8 cellular contexts compared by ENCODE assay signal in genomic region chr10:93465806-93466675, GRCh38. TPM values are rescaled to one million over a fixed set of nuclear protein-coding genes. Genes with fewer than 3 reads are reported as not detected.
A peak's percentile ranks its signal among the peaks of the same experiment; 100 is the strongest.
DNase-seq lines count a peak whose midpoint lies in the region; ATAC-seq, FAIRE-seq and TF ChIP-seq lines count a peak whose summit lies in the region.

No MANE protein-coding gene starts in this region.

- peak overlapping the region; percentile 97 for H3K27ac ChIP-seq in AG04450 (ENCODE audit: low read depth, low read length)
- H3K27ac ChIP-seq in keratinocyte (ENCODE audit: control insufficient read depth, insufficient read depth, low read length) = peak overlapping the region; percentile 100
- H3K27ac ChIP-seq in suprapubic skin = peak overlapping the region; percentile 90

- CTCF ChIA-PET in AG04450 (lab: Charles Lee) = interaction anchor here (1.9 to 2.9 kb wide), 2 partner anchors 15 to 90 kb away, joined by 10 to 13 read pairs; partner anchors contain the start of gene MYOF

- no peak overlapping the region for H3K4me3 ChIP-seq in AG04450 (ENCODE audit: low read depth, low read length)
- no peak overlapping the region for H3K4me3 ChIP-seq in astrocyte of the spinal cord (ENCODE audit: low read depth, low read length)
- H3K4me3 ChIP-seq in keratinocyte (ENCODE audit: control insufficient read depth in 2 of 3, extremely low read depth in 1 of 3, insufficient read depth in 2 of 3, low read depth in 1 of 3, low read length in 3 of 3) = peak overlapping the region in 2 of 3 experiments; percentile 12 to 47
- no peak overlapping the region for H3K4me3 ChIP-seq in suprapubic skin

- H3K27me3 ChIP-seq in AG04450 (ENCODE audit: control insufficient read depth, insufficient read depth, low read length) (no peaks in the 10 kb centered on the region), keratinocyte (ENCODE audit: control insufficient read depth, extremely low read depth, insufficient read depth, low read length) (no peaks in the 10 kb centered on the region), suprapubic skin (no peaks in the 10 kb centered on the region)

- peak; percentile 83 for FAIRE-seq in keratinocyte (lab: Jason Lieb, UNC)

- in situ Hi-C loops in astrocyte of the spinal cord (cut with HindIII; ENCODE audit: low sequenced_read_pairs) = no loop called here
- in situ Hi-C loops in GM13976 (cut with MboI; ENCODE audit: low sequenced_read_pairs, unreplicated experiment) = no loop called here

- H3K4me2 ChIP-seq in keratinocyte (ENCODE audit: control insufficient read depth, extremely low read depth, insufficient read depth, low read depth, low read length) = peak overlapping the region; percentile 63

- no peak for ATAC-seq in GM18519 (IDR thresholded peaks at IDR 0.05; ENCODE audit: low FRiP score, unreplicated experiment)

- DNase-seq in AG04450 (ENCODE audit: low read depth, low spot score) = no peak
- DNase-seq in M059J (ENCODE audit: low read depth) = peak; percentile 99
- peak; percentile 93 for DNase-seq in astrocyte of the spinal cord (ENCODE audit: low read depth, low spot score)
- peak; percentile 94 for DNase-seq in keratinocyte (ENCODE audit: low read depth, low spot score)
- DNase-seq in suprapubic skin (ENCODE audit: low spot score in 2 of 2) = peak; percentile 91 to 96
- no peak for DNase-seq in GM13976 (ENCODE audit: low spot score)
- no peak for DNase-seq in activated CD8-positive, alpha-beta memory T cell treated with anti-CD3 and anti-CD28 coated beads for 24 hours

- no peak for TF ChIP-seq EP300 in suprapubic skin (IDR thresholded peaks at IDR 0.05)

- H3K9me3 ChIP-seq in AG04450 (ENCODE audit: control insufficient read depth, insufficient read depth, low read length) = no peaks in the 10 kb centered on the region
- H3K9me3 ChIP-seq in keratinocyte (ENCODE audit: control insufficient read depth, low read depth, low read length) = no peaks in the 10 kb centered on the region
- no peaks in the 10 kb centered on the region for H3K9me3 ChIP-seq in suprapubic skin

- peaks cover 59% of the 10 kb centered on the region for H3K79me2 ChIP-seq in keratinocyte (ENCODE audit: control insufficient read depth, insufficient read depth, low read length)

- H3K4me1 ChIP-seq in keratinocyte (ENCODE audit: control insufficient read depth, extremely low read depth, insufficient read depth, low read length) = peaks cover 85% of the 10 kb centered on the region
- peaks cover 90% of the 10 kb centered on the region for H3K4me1 ChIP-seq in suprapubic skin

- POLR2A ChIA-PET in AG04450 (lab: Yijun Ruan, JAX) = interaction anchor here (0.5 to 1.7 kb wide), 9 partner anchors 9 to 83 kb away, joined by 3 to 16 read pairs (median 8); partner anchors contain the start of gene MYOF

- dilution Hi-C loops in keratinocyte (cut with MboI; ENCODE audit: extremely low pct_ligation_motif_present, low sequenced_read_pairs) = no loop called here

- no peak overlapping the region for H2AFZ ChIP-seq in keratinocyte (ENCODE audit: control insufficient read depth, low read length)

- no peaks in the 10 kb centered on the region for H4K20me1 ChIP-seq in keratinocyte (ENCODE audit: control insufficient read depth, extremely low read depth, insufficient read depth, low read length)

- H3K9ac ChIP-seq in keratinocyte (ENCODE audit: control insufficient read depth, extremely low read depth, insufficient read depth, low read length) = peak overlapping the region; percentile 90

- TF ChIP-seq POLR2A in suprapubic skin (IDR thresholded peaks at IDR 0.05) = no peak

- no peak for TF ChIP-seq CTCF in AG04450 (IDR thresholded peaks at IDR 0.05; ENCODE audit: low read depth, low read length)
- no peak for TF ChIP-seq CTCF in astrocyte of the spinal cord (IDR thresholded peaks at IDR 0.05; ENCODE audit: low read depth, low read length)
- no peak for TF ChIP-seq CTCF in keratinocyte (optimal IDR thresholded peaks at IDR 0.05 in 1 of 3, IDR thresholded peaks at IDR 0.05 in 1 of 3, conservative IDR thresholded peaks at IDR 0.05 in 1 of 3; ENCODE audit: extremely low read depth in 1 of 3, insufficient read depth in 2 of 3, low read length in 3 of 3)
- TF ChIP-seq CTCF in suprapubic skin (IDR thresholded peaks at IDR 0.05) = no peak
- no peak for TF ChIP-seq CTCF in GM13976 (IDR thresholded peaks at IDR 0.05; ENCODE audit: borderline replicate concordance, control extremely low read depth, extremely low read depth, insufficient read depth, missing control alignments)

- H3K36me3 ChIP-seq in keratinocyte (ENCODE audit: control insufficient read depth in 2 of 2, extremely low read depth in 1 of 2, insufficient read depth in 2 of 2, low read length in 2 of 2) (peaks cover 7 to 13% of the 10 kb centered on the region in 2 experiments), suprapubic skin (no peaks in the 10 kb centered on the region)

- 10% methylated on average over 6 of the region's 8 CpGs for WGBS in suprapubic skin

- H3K9me1 ChIP-seq in keratinocyte (ENCODE audit: control insufficient read depth, extremely low read depth, insufficient read depth, low read length) = no peaks in the 10 kb centered on the region

RNA-seq across cellular contexts. Expression of gene MYOF, which starts 16.1 kb away (rescaled TPM):
- polyA plus RNA-seq in AG04450 (2011; rRNA removed) (254 and 275 TPM in 2 replicates), keratinocyte (174 to 276 TPM (median 232 TPM) in 3 replicates)
- polyA minus RNA-seq in AG04450 (2011; rRNA and poly(A)+ RNA removed) = 297 and 309 TPM in 2 replicates
- total RNA-seq in M059J (2014; rRNA removed; shearing (Covaris generic)) = 80.3 and 128 TPM in 2 replicates
- 146 TPM for polyA plus RNA-seq in keratinocyte (2011; ENCODE audit: low read depth)
- polyA plus RNA-seq in keratinocyte (2011; cell fraction: cytosol; rRNA removed) = 192 and 235 TPM in 2 replicates
- polyA plus RNA-seq in keratinocyte (2011; cell fraction: nucleus; rRNA removed) = 583 and 631 TPM in 2 replicates
- 83.5 and 285 TPM in 2 replicates for polyA plus RNA-seq in keratinocyte (2012; ENCODE audit: low replicate concordance)
- polyA minus RNA-seq in keratinocyte = 141 to 248 TPM (median 172 TPM) in 3 replicates
- 189 TPM for polyA minus RNA-seq in keratinocyte (2011; cell fraction: cytosol; rRNA and poly(A)+ RNA removed)
- polyA minus RNA-seq in keratinocyte (2011; cell fraction: nucleus; rRNA and poly(A)+ RNA removed) = 354 and 681 TPM in 2 replicates
- 100 to 1,000 TPM in 3 of 4 donors, 10 to 100 TPM in 1; 77.8 to 174 (median 116) TPM for total RNA-seq in suprapubic skin

RNA-seq across cellular contexts. Expression of gene CEP55, which starts 30.4 kb away (rescaled TPM):
- polyA plus RNA-seq in AG04450 (2011; rRNA removed) (10.0 and 16.3 TPM in 2 replicates), keratinocyte (3.2 to 25.4 TPM (median 17.7 TPM) in 3 replicates)
- polyA minus RNA-seq in AG04450 (2011; rRNA and poly(A)+ RNA removed) = 2.4 and 5.7 TPM in 2 replicates
- total RNA-seq in M059J (2014; rRNA removed; shearing (Covaris generic)) = 85.5 and 87.9 TPM in 2 replicates
- 0.46 TPM for polyA plus RNA-seq in keratinocyte (2011; ENCODE audit: low read depth)
- polyA plus RNA-seq in keratinocyte (2011; cell fraction: cytosol; rRNA removed) = 4.9 and 10.4 TPM in 2 replicates
- 2.4 and 3.3 TPM in 2 replicates for polyA plus RNA-seq in keratinocyte (2011; cell fraction: nucleus; rRNA removed)
- polyA plus RNA-seq in keratinocyte (2012; ENCODE audit: low replicate concordance) = 0.21 and 17.6 TPM in 2 replicates
- polyA minus RNA-seq in keratinocyte = 1.4 to 9.8 TPM (median 1.9 TPM) in 3 replicates
- polyA minus RNA-seq in keratinocyte (2011; cell fraction: cytosol; rRNA and poly(A)+ RNA removed) = 2.1 TPM
- polyA minus RNA-seq in keratinocyte (2011; cell fraction: nucleus; rRNA and poly(A)+ RNA removed) = 0.95 and 2.1 TPM in 2 replicates
- 1 to 10 TPM; 1.4 to 4.3 (median 2.8) TPM for total RNA-seq in suprapubic skin

Comparison
In these comparisons a context has a peak if more than half of its experiments do, and no peak if none do; other contexts are left out.
1. DNase-seq: peak in M059J (single experiment), astrocyte of the spinal cord (single experiment), keratinocyte (single experiment) and suprapubic skin (2 of 2); none in AG04450 (single experiment), GM13976 (single experiment) and activated CD8-positive, alpha-beta memory T cell treated with anti-CD3 and anti-CD28 coated beads for 24 hours (single experiment).
2. H3K4me3 ChIP-seq: peak in keratinocyte (2 of 3); none in AG04450 (single experiment), astrocyte of the spinal cord (single experiment) and suprapubic skin (single experiment).
3. RNA of gene CEP55, which starts 30.4 kb away (total RNA-seq): 85.5 to 87.9 TPM in M059J; 1.4 to 4.3 TPM in suprapubic skin; every median in the first group is over 10 times any median in the second.
4. Peak in every context shown above with its lines, with median percentiles within 50 percentile points of each other: H3K27ac ChIP-seq.